Comparison of ENCODE assay signal across 3 cellular contexts in genomic region chr2:60883896-60884295, GRCh38.
A peak's percentile ranks its signal among the peaks of the same experiment; 100 is the strongest.
TF ChIP-seq lines count a peak whose summit lies in the region.

No MANE protein-coding gene starts in this region.

TF ChIP-seq in A549, 52 proteins besides CTCF, POLR2A, EP300 and RAD21 (continued from another document):
- no peak for TF ChIP-seq NFE2L2 (conservative IDR thresholded peaks at IDR 0.05; ENCODE audit: low read length)
- no peak for TF ChIP-seq RFX5 (IDR thresholded peaks at IDR 0.05)
- no peak for TF ChIP-seq GATA3 (IDR thresholded peaks at IDR 0.05; ENCODE audit: borderline replicate concordance)
- no peak for TF ChIP-seq ATOH8 (CRISPR knock-in tag; IDR thresholded peaks at IDR 0.05; ENCODE audit: low read depth)
- no peak for TF ChIP-seq MAZ (IDR thresholded peaks at IDR 0.05; ENCODE audit: borderline replicate concordance, low read depth, low read length)
- TF ChIP-seq HDAC2 (IDR thresholded peaks at IDR 0.05), result no peak
- no peak for TF ChIP-seq HMGXB4 (CRISPR knock-in tag; IDR thresholded peaks at IDR 0.05; ENCODE audit: borderline replicate concordance)
- TF ChIP-seq HEYL (CRISPR knock-in tag; IDR thresholded peaks at IDR 0.05), result no peak
- no peak for TF ChIP-seq POLR2AphosphoS2 (conservative IDR thresholded peaks at IDR 0.05; ENCODE audit: low read length)
- TF ChIP-seq ELK1 (IDR thresholded peaks at IDR 0.05; ENCODE audit: low read depth, low read length), result no peak
- no peak for TF ChIP-seq USF2 (IDR thresholded peaks at IDR 0.05)
- TF ChIP-seq MAFK (IDR thresholded peaks at IDR 0.05; ENCODE audit: partially characterized antibody), result no peak

TF ChIP-seq in HEK293, 187 proteins besides CTCF, POLR2A, EP300 and RAD21:
- peak; percentile 66 for TF ChIP-seq ZNF362 (tag by site-specific recombination; IDR thresholded peaks at IDR 0.05)
- TF ChIP-seq PRDM6 (tag by site-specific recombination; IDR thresholded peaks at IDR 0.05), result peak; percentile 84
- peak; percentile 25; the same call in 1 of the 2 replicates for TF ChIP-seq PRDM1 (tag by site-specific recombination; IDR thresholded peaks at IDR 0.05)
- TF ChIP-seq ZBTB20 (tag by site-specific recombination; IDR thresholded peaks at IDR 0.05), result peak; percentile 24; the same call in 1 of the 2 replicates
- TF ChIP-seq ZNF639 (tag by site-specific recombination; IDR thresholded peaks at IDR 0.05), result no peak
- no peak for TF ChIP-seq ZNF174 (tag by site-specific recombination; IDR thresholded peaks at IDR 0.05)
- TF ChIP-seq ZBTB44 (tag by site-specific recombination; IDR thresholded peaks at IDR 0.05), result no peak

TF ChIP-seq in GM12878, 131 proteins besides CTCF, POLR2A, EP300 and RAD21 (continued from another document):
- TF ChIP-seq CEBPB (IDR thresholded peaks at IDR 0.05; ENCODE audit: borderline replicate concordance in 1 of 2, low read depth in 2 of 2, low read length in 2 of 2), result no peak
- TF ChIP-seq ZNF384 (IDR thresholded peaks at IDR 0.05; ENCODE audit: borderline replicate concordance, low read depth, low read length), result peak; percentile 68
